In the genomic region with DNA sequence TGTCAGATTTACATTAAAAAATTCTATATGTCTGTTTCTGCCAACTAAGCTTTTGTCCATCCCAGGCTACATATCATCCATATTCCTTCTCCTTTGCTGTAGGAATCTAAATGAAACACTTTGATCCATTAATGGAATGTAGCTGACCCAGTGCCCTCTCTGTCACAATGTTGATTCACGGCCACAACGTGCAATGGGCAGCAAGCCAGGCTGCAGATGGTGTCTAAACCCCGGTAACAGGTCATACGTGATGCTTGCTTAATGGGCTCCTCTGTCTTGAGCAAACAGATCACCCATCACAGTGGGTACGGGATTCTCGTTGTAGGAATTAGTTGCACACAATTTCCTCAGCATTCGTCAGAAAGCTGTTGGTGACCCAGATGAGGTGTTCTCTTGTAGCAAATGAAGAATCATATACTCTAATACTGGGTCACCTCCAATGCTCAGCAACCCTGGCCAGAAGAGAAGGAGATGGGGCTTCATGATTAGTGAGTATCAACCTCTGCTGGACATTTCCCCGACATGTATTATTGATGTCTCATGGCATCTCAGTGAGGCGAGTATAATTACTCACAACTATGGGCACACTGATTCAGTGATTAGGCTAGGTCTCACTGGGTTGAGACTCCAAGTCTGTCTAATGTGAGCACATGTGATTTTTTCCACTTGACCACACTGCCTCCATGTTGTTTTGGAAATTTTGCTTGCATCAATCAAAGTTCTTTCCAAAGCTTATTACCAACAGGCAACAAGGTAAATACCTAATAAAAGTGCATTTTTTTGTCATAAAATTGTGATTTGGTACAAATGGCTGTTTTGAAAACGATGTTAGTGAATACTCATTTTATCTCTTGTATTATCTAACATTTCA, we compare ENCODE assay signal across 1 cellular context.
TF ChIP-seq lines count a peak whose summit lies in the region.

No MANE protein-coding gene starts in this region.

TF ChIP-seq in SK-N-SH treated with all-trans-retinoic acid at 6 μM for 48 hours, 23 proteins besides CTCF, POLR2A, EP300 and RAD21 (continued from another document):
- TF ChIP-seq, protein P1, sequence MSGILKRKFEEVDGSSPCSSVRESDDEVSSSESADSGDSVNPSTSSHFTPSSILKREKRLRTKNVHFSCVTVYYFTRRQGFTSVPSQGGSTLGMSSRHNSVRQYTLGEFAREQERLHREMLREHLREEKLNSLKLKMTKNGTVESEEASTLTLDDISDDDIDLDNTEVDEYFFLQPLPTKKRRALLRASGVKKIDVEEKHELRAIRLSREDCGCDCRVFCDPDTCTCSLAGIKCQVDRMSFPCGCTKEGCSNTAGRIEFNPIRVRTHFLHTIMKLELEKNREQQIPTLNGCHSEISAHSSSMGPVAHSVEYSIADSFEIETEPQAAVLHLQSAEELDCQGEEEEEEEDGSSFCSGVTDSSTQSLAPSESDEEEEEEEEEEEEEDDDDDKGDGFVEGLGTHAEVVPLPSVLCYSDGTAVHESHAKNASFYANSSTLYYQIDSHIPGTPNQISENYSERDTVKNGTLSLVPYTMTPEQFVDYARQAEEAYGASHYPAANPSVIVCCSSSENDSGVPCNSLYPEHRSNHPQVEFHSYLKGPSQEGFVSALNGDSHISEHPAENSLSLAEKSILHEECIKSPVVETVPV (CRISPR knock-in tag; IDR thresholded peaks at IDR 0.05) = no peak
- peak; percentile 83; the same call in 1 of the 2 replicates for TF ChIP-seq CSDC2 (CRISPR knock-in tag; IDR thresholded peaks at IDR 0.05)
